1 cellular context compared by ENCODE assay signal in the genomic region with DNA sequence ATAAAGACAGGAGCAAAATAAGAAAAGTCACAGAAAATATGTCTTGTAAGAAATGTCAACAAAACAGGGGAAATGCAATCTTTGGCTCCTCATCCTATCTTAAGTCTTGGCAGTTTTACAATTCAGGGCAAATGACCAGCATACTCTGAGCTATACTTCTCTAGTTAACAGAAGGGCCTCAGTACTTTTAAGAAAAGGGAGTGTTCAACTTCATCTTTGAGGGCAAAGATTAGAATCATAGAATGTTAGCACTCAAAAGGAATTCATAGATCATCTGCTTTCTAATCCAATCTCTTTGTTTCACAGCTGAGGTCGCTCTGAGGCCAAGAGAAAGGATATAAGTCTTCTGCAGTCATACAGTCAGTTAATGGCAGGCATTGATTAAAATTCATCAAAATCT.
A peak's percentile ranks its signal among the peaks of the same experiment; 100 is the strongest.
TF ChIP-seq lines count a peak whose summit lies in the region.

No MANE protein-coding gene starts in this region.

TF ChIP-seq in SK-N-SH, 30 proteins besides CTCF, POLR2A, EP300 and RAD21 (continued from another document):
- TF ChIP-seq RXRA (IDR thresholded peaks at IDR 0.05; ENCODE audit: borderline replicate concordance, low read depth) (peak; percentile 57; the same call in 1 of the 2 replicates), RFX5 (IDR thresholded peaks at IDR 0.05; ENCODE audit: low read length) (no peak), CHD2 (IDR thresholded peaks at IDR 0.05; ENCODE audit: low read length, partially characterized antibody) (no peak), NRF1 (IDR thresholded peaks at IDR 0.05; ENCODE audit: low read depth, low read length) (no peak), TEAD4 (IDR thresholded peaks at IDR 0.05; ENCODE audit: borderline replicate concordance, insufficient read depth) (peak; percentile 44; the same call in 1 of the 2 replicates), FOSL2 (IDR thresholded peaks at IDR 0.05; ENCODE audit: borderline replicate concordance, low read depth) (no peak), RCOR1 (IDR thresholded peaks at IDR 0.05; ENCODE audit: low read length) (no peak), SIN3A (IDR thresholded peaks at IDR 0.05; ENCODE audit: borderline replicate concordance, low read depth, low read length) (no peak), GABPA (IDR thresholded peaks at IDR 0.05; ENCODE audit: low read depth) (no peak), MEF2A (IDR thresholded peaks at IDR 0.05; ENCODE audit: borderline replicate concordance, low read depth) (peak; percentile 34; the same call in 1 of the 2 replicates), POLR2AphosphoS5 (IDR thresholded peaks at IDR 0.05; ENCODE audit: low read depth, low read length) (no peak), FOXM1 (IDR thresholded peaks at IDR 0.05; ENCODE audit: low read depth) (no peak), EZH2phosphoT487 (IDR thresholded peaks at IDR 0.05; ENCODE audit: borderline replicate concordance, low read depth) (no peak)
- TF ChIP-seq, protein P1, sequence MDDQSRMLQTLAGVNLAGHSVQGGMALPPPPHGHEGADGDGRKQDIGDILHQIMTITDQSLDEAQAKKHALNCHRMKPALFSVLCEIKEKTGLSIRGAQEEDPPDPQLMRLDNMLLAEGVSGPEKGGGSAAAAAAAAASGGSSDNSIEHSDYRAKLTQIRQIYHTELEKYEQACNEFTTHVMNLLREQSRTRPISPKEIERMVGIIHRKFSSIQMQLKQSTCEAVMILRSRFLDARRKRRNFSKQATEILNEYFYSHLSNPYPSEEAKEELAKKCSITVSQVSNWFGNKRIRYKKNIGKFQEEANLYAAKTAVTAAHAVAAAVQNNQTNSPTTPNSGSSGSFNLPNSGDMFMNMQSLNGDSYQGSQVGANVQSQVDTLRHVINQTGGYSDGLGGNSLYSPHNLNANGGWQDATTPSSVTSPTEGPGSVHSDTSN (IDR thresholded peaks at IDR 0.05): peak; percentile 83
- TF ChIP-seq, protein P2, sequence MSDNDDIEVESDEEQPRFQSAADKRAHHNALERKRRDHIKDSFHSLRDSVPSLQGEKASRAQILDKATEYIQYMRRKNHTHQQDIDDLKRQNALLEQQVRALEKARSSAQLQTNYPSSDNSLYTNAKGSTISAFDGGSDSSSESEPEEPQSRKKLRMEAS (IDR thresholded peaks at IDR 0.05; ENCODE audit: low read depth): no peak
- TF ChIP-seq, protein P3, sequence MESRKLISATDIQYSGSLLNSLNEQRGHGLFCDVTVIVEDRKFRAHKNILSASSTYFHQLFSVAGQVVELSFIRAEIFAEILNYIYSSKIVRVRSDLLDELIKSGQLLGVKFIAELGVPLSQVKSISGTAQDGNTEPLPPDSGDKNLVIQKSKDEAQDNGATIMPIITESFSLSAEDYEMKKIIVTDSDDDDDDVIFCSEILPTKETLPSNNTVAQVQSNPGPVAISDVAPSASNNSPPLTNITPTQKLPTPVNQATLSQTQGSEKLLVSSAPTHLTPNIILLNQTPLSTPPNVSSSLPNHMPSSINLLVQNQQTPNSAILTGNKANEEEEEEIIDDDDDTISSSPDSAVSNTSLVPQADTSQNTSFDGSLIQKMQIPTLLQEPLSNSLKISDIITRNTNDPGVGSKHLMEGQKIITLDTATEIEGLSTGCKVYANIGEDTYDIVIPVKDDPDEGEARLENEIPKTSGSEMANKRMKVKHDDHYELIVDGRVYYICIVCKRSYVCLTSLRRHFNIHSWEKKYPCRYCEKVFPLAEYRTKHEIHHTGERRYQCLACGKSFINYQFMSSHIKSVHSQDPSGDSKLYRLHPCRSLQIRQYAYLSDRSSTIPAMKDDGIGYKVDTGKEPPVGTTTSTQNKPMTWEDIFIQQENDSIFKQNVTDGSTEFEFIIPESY (IDR thresholded peaks at IDR 0.05; ENCODE audit: borderline replicate concordance, low read depth): no peak
- TF ChIP-seq, protein P4, sequence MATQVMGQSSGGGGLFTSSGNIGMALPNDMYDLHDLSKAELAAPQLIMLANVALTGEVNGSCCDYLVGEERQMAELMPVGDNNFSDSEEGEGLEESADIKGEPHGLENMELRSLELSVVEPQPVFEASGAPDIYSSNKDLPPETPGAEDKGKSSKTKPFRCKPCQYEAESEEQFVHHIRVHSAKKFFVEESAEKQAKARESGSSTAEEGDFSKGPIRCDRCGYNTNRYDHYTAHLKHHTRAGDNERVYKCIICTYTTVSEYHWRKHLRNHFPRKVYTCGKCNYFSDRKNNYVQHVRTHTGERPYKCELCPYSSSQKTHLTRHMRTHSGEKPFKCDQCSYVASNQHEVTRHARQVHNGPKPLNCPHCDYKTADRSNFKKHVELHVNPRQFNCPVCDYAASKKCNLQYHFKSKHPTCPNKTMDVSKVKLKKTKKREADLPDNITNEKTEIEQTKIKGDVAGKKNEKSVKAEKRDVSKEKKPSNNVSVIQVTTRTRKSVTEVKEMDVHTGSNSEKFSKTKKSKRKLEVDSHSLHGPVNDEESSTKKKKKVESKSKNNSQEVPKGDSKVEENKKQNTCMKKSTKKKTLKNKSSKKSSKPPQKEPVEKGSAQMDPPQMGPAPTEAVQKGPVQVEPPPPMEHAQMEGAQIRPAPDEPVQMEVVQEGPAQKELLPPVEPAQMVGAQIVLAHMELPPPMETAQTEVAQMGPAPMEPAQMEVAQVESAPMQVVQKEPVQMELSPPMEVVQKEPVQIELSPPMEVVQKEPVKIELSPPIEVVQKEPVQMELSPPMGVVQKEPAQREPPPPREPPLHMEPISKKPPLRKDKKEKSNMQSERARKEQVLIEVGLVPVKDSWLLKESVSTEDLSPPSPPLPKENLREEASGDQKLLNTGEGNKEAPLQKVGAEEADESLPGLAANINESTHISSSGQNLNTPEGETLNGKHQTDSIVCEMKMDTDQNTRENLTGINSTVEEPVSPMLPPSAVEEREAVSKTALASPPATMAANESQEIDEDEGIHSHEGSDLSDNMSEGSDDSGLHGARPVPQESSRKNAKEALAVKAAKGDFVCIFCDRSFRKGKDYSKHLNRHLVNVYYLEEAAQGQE (IDR thresholded peaks at IDR 0.05; ENCODE audit: low read depth, low read length): no peak
